9 cellular contexts compared by ENCODE assay signal in genomic region chr9:136326061-136326776, GRCh38. TPM values are rescaled to one million over a fixed set of nuclear protein-coding genes. Genes with fewer than 3 reads are reported as not detected.
DNase-seq lines count a peak whose midpoint lies in the region; ATAC-seq and TF ChIP-seq lines count a peak whose summit lies in the region.
"Had no signal": no experiment of that assay in that cellular context is flagged by ENCODE, and none has a peak within 500 bp of the region (broad histone marks: within the 10 kb centered on the region; RNA-seq: fewer than 3 reads in every experiment).

No MANE protein-coding gene starts in this region.

- POLR2A ChIA-PET in BJ (lab: Charles Lee) (no interaction called here), RWPE1 (lab: Yijun Ruan, JAX; ENCODE audit: low non-redundant PET) (no interaction called here)

- H3K36me3 ChIP-seq in BJ (ENCODE audit: control insufficient read depth, insufficient read depth, low read length) (peaks cover under 1% of the 10 kb centered on the region), neuron (ENCODE audit: insufficient read depth, low read length) (no peaks in the 10 kb centered on the region)

- ATAC-seq in HG03469 (IDR thresholded peaks at IDR 0.05; ENCODE audit: unreplicated experiment), result no peak

- no peak overlapping the region for H3K4me3 ChIP-seq in BJ (ENCODE audit: low read depth, low read length)
- peak overlapping the region; percentile 27 for H3K4me3 ChIP-seq in neuron (ENCODE audit: low read length)

- H3K27ac ChIP-seq in RWPE1, result peak overlapping the region; percentile 30

- H3K9me3 ChIP-seq in neuron (ENCODE audit: low read length), result no peaks in the 10 kb centered on the region

- H2AFZ ChIP-seq in neuron (ENCODE audit: low read depth, low read length), result peak overlapping the region; percentile 31

- CTCF ChIA-PET in BJ (lab: Yijun Ruan, JAX) (interaction anchor here (0.7 to 10.8 kb wide), 7 partner anchors 14 to 714 kb away, joined by 3 to 93 read pairs (median 3); no protein-coding TSS in a partner anchor), RWPE1 (lab: Yijun Ruan, JAX) (interaction anchor here (0.6 to 1.3 kb wide), 8 partner anchors 9 to 271 kb away, joined by 3 to 5 read pairs (median 4); partner anchors contain the start of gene DNLZ)

- no peaks in the 10 kb centered on the region; the same call in 1 of the 2 replicates for H3K27me3 ChIP-seq in BJ (ENCODE audit: control insufficient read depth, insufficient read depth, low read length)
- H3K27me3 ChIP-seq in neuron (ENCODE audit: insufficient read depth, low read length), result peaks cover 2% of the 10 kb centered on the region

- TF ChIP-seq CTCF in BJ (IDR thresholded peaks at IDR 0.05; ENCODE audit: insufficient read depth, low read depth, low read length) (no peak), RWPE1 (conservative IDR thresholded peaks at IDR 0.05; ENCODE audit: low read depth) (no peak), GM13977 (IDR thresholded peaks at IDR 0.05; ENCODE audit: extremely low read depth, insufficient read depth, missing control alignments) (no peak)

- H3K4me1 ChIP-seq in neuron (ENCODE audit: insufficient read depth, low read length), result peaks cover 34% of the 10 kb centered on the region

- in situ Hi-C loops in GM13977 (cut with MboI; ENCODE audit: low pct_unique_long_range_greater_than_20kb, low sequenced_read_pairs, unreplicated experiment), result no loop called here

- peak; percentile 82 for DNase-seq in BJ (ENCODE audit: low read depth)
- no peak for DNase-seq in RWPE1 (ENCODE audit: low spot score)
- DNase-seq in fibroblast of gingiva (ENCODE audit: low read depth), result peak; percentile 96
- DNase-seq in GM19238 (ENCODE audit: insufficient read length, low spot score), result no peak
- DNase-seq in GM13977 (ENCODE audit: low spot score), result no peak
- no peak for DNase-seq in stimulated activated CD4-positive, alpha-beta T cell treated with anti-CD3 and anti-CD28 coated beads, Interleukin-4, amount 100 ng/mL, for 1 hour
- DNase-seq: Kasumi-1 had no signal

RNA-seq across cellular contexts. Expression of gene GPSM1, which starts 1.1 kb away (rescaled TPM):
- polyA plus RNA-seq in BJ (2011; rRNA removed), result 19.2 and 33.1 TPM in 2 replicates
- polyA minus RNA-seq in BJ (2011; rRNA and poly(A)+ RNA removed), result 19.1 and 25.6 TPM in 2 replicates

RNA-seq across cellular contexts. Expression of gene CCDC187, which starts 22.3 kb away (rescaled TPM):
- polyA plus RNA-seq in BJ (2011; rRNA removed), result not detected in 2 replicates
- polyA minus RNA-seq in BJ (2011; rRNA and poly(A)+ RNA removed), result not detected in 2 replicates

RNA-seq across cellular contexts. Expression of gene DNLZ, which starts 37.3 kb away (rescaled TPM):
- 7.2 and 8.5 TPM in 2 replicates for polyA plus RNA-seq in BJ (2011; rRNA removed)
- polyA minus RNA-seq in BJ (2011; rRNA and poly(A)+ RNA removed), result 1.2 and 2.3 TPM in 2 replicates

RNA-seq across cellular contexts. Expression of gene CARD9, which starts 47.2 kb away (rescaled TPM):
- polyA plus RNA-seq in BJ (2011; rRNA removed), result 12.9 and 21.3 TPM in 2 replicates
- polyA minus RNA-seq in BJ (2011; rRNA and poly(A)+ RNA removed), result 12.0 and 14.5 TPM in 2 replicates

Comparison
In these comparisons a context has a peak if more than half of its experiments do, and no peak if none do; other contexts are left out.
1. DNase-seq: peak in BJ (single experiment) and fibroblast of gingiva (single experiment); none in RWPE1 (single experiment), GM19238 (single experiment), GM13977 (single experiment) and stimulated activated CD4-positive, alpha-beta T cell treated with anti-CD3 and anti-CD28 coated beads, Interleukin-4, amount 100 ng/mL, for 1 hour (single experiment).